ENCODE assay signal across 18 cellular contexts in the genomic region with DNA sequence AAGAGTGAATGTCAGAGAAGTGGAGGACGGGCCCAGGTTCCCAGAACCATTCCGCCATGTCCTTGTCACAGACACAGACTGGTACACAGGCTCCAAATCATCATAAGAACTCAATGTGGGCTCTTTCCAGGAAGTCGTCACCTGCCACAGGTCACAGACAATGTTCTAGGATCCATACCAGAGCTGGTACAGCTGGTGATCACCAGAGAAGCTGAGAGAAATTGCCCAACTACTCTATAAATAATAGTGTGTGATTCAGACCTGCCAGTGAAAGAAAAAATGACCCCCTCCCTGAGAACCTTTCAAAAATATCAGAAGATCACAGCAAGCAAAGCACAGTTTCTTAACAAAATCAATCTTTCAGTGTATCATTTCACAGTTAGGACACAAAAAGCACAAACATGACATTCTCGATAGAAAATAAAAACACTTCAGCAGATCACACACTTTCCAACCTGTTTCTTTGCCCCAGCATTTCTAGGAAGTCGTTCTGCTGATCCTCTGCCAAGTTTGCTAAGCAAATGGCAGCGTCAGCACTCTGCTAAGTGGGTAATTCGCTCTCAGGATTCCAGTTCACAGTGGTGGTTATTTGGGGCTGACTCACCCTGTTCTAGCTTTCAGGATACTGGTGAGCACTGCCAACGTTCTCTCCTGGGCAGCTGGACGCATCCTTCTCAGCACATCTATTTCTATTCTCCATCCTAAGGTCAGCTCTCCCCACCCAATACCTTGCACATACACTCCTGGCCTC.
A peak's percentile ranks its signal among the peaks of the same experiment; 100 is the strongest.
DNase-seq lines count a peak whose midpoint lies in the region; ATAC-seq, FAIRE-seq and TF ChIP-seq lines count a peak whose summit lies in the region.
"Had no signal": no experiment of that assay in that cellular context is flagged by ENCODE, and none has a peak within 500 bp of the region (broad histone marks: within the 10 kb centered on the region; RNA-seq: fewer than 3 reads in every experiment).

No MANE protein-coding gene starts in this region.

- peak; percentile 14 for DNase-seq in DMS 273 treated with DMSO at 0.1 percent for 48 hours (lab: John Stamatoyannopoulos, UW)
- peak; percentile 75 for DNase-seq in NCI-H1105 (lab: John Stamatoyannopoulos, UW)
- DNase-seq in dermis microvascular lymphatic vessel endothelial cell (ENCODE audit: low read depth in 2 of 2): peak; percentile 19 to 28
- no peak for DNase-seq in pancreas
- DNase-seq in iPS-NIHi11 (ENCODE audit: low spot score): no peak
- DNase-seq in CD8-positive, alpha-beta memory T cell: no peak
- DNase-seq: activated T-cell treated with anti-CD3 and anti-CD28 coated beads for 4 hours; Caco-2; foreskin fibroblast; kidney glomerular epithelial cell; NCI-H2081; PC-9; stimulated activated CD4-positive, alpha-beta T cell treated with anti-CD3 and anti-CD28 coated beads, Interleukin-1b, Interleukin-23, amount 100 ng/mL, for 48 hours; stimulated activated naive CD4-positive, alpha-beta T cell treated with Interleukin-2 at 50 U/mL for 16 hours had no signal

- H3K4me3 Mint-ChIP-seq in CD8-positive, alpha-beta memory T cell: no peak overlapping the region

- H3K36me3 ChIP-seq in pancreas: no peaks in the 10 kb centered on the region
- H3K36me3 ChIP-seq in CD8-positive, alpha-beta memory T cell (ENCODE audit: insufficient read depth, low read length): no peaks in the 10 kb centered on the region
- H3K36me3 ChIP-seq: HAP-1, neutrophil had no signal

- POLR2A ChIA-PET in CD8-positive, alpha-beta memory T cell (lab: Charles Lee): no interaction called here

- TF ChIP-seq CTCF in pancreas (IDR thresholded peaks at IDR 0.05): no peak

- no peaks in the 10 kb centered on the region for H3K36me3 Mint-ChIP-seq in CD8-positive, alpha-beta memory T cell

- H3K9me3 Mint-ChIP-seq in CD8-positive, alpha-beta memory T cell: no peaks in the 10 kb centered on the region

- H3K9me3 ChIP-seq in pancreas: no peaks in the 10 kb centered on the region
- H3K9me3 ChIP-seq in CD8-positive, alpha-beta memory T cell (ENCODE audit: low read length): no peaks in the 10 kb centered on the region
- H3K9me3 ChIP-seq: Caco-2, HAP-1, neutrophil had no signal

- CTCF ChIA-PET in CD8-positive, alpha-beta memory T cell (lab: Charles Lee): no interaction called here

- H3K27me3 ChIP-seq in pancreas: no peaks in the 10 kb centered on the region
- no peaks in the 10 kb centered on the region for H3K27me3 ChIP-seq in CD8-positive, alpha-beta memory T cell (ENCODE audit: insufficient read depth, low read length, poor library complexity, severe bottlenecking)
- H3K27me3 ChIP-seq: dorsolateral prefrontal cortex, neutrophil had no signal

- H3K27ac ChIP-seq in pancreas: no peak overlapping the region
- H3K27ac ChIP-seq in CD8-positive, alpha-beta memory T cell (ENCODE audit: low read depth, low read length): no peak overlapping the region
- H3K27ac ChIP-seq: neutrophil, PC-9 had no signal

- peak overlapping the region in 1 of 8 donors; percentile 26 for H3K27ac Mint-ChIP-seq in CD8-positive, alpha-beta memory T cell

- 40 to 45% methylated on average over 9 of the region's 9 CpGs for WGBS in pancreas, 2 donors

- FAIRE-seq in pancreas (lab: Jason Lieb, UNC): no peak

- H3K4me1 ChIP-seq in pancreas: no peaks in the 10 kb centered on the region
- no peaks in the 10 kb centered on the region for H3K4me1 ChIP-seq in CD8-positive, alpha-beta memory T cell (ENCODE audit: insufficient read depth, low read length)
- H3K4me1 ChIP-seq: Caco-2, HAP-1 had no signal

- no peak overlapping the region for H3K4me3 ChIP-seq in pancreas
- H3K4me3 ChIP-seq in CD8-positive, alpha-beta memory T cell (ENCODE audit: low read length): no peak overlapping the region
- H3K4me3 ChIP-seq: dorsolateral prefrontal cortex, HAP-1, PC-9 had no signal

- H3K27me3 Mint-ChIP-seq in CD8-positive, alpha-beta memory T cell: peaks cover 6% of the 10 kb centered on the region in 2 donors

- ATAC-seq in pancreas (peak in 3 of 4 donors; percentile 34 to 79 (median 56)), GM18870 (IDR thresholded peaks at IDR 0.05; ENCODE audit: unreplicated experiment) (no peak)

- intact Hi-C loops in pancreas (cut with DNase I): no loop called here

- H3K4me1 Mint-ChIP-seq in CD8-positive, alpha-beta memory T cell: no peaks in the 10 kb centered on the region

Comparison
In these comparisons a context has a peak if more than half of its experiments do, and no peak if none do; other contexts are left out.
1. DNase-seq: peak in DMS 273 treated with DMSO at 0.1 percent for 48 hours (single experiment), NCI-H1105 (single experiment) and dermis microvascular lymphatic vessel endothelial cell (2 of 2); none in pancreas (0 of 6), iPS-NIHi11 (single experiment) and CD8-positive, alpha-beta memory T cell (0 of 5).